Comparison of ENCODE assay signal across 8 cellular contexts in the genomic region with DNA sequence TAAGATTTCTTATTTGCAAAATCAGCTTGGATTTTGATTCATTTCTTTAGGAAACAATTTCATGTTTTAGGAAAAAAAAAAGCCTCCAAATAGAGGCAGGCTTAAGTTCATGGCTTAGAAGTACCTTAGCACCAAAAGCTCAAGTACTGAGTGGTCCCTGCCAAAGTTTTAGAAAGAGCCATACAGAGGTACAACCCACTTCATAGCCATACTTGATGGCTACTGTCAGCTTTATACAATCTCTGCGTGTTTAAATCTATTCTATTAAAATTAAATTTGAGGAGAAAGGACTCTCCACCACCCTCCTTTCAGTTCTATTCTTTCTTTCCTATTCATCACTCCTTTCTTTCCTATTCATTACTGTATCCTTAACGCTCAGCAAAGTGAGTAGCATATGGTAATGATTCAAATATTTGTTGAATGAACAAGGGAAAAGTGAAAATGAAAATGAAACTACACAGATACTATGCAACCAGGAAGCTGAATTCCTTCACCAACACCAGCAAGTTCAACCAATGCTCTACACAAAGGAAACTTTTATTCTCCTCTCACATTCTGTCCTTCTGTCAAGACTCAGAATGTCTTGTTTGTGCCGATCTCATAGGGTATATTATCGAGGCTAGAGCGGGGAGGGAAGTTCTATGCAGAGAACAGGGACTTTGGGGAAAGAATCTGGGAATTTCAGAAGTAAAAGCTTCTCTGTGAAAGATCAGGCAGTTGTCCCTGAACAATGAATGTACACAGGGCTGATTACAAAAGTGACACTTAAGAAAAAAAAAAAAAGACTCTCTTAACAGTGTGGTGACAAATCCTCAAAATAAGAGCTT.
DNase-seq lines count a peak whose midpoint lies in the region; ATAC-seq and TF ChIP-seq lines count a peak whose summit lies in the region.

No MANE protein-coding gene starts in this region.

- peak overlapping the region; percentile 69 for H3K4me2 ChIP-seq in DND-41 (ENCODE audit: insufficient read depth, low read length)

- no peaks in the 10 kb centered on the region for H3K79me2 ChIP-seq in DND-41 (ENCODE audit: insufficient read depth, low read length)

- H3K4me1 ChIP-seq in DND-41 (ENCODE audit: insufficient read depth, low read length) (peaks cover 18% of the 10 kb centered on the region), ovary (ENCODE audit: insufficient read depth) (peaks cover 8% of the 10 kb centered on the region)

- H3K9me3 ChIP-seq in DND-41 (ENCODE audit: insufficient read depth, low read length, severe bottlenecking) (no peaks in the 10 kb centered on the region), ovary (no peaks in the 10 kb centered on the region)

- intact Hi-C loops in ovary (cut with DNase I) = no loop called here

- no peak for TF ChIP-seq EP300 in ovary (IDR thresholded peaks at IDR 0.05)

- 72 to 78% (median 73%) methylated on average over 5 of the region's 5 CpGs for WGBS in ovary, 3 donors

- peak overlapping the region; percentile 96 for H2AFZ ChIP-seq in DND-41 (ENCODE audit: low read depth, low read length)

- peak overlapping the region; percentile 62 for H3K9ac ChIP-seq in DND-41 (ENCODE audit: low read depth, low read length)

- TF ChIP-seq CTCF in DND-41 (IDR thresholded peaks at IDR 0.05; ENCODE audit: borderline replicate concordance, extremely low read depth, low read length, poor library complexity, severe bottlenecking) (no peak), epithelial cell of proximal tubule (conservative IDR thresholded peaks at IDR 0.05; ENCODE audit: low read depth, low read length) (no peak), ovary (IDR thresholded peaks at IDR 0.05) (no peak)

- H3K27ac ChIP-seq in DND-41 (ENCODE audit: low read length) = peak overlapping the region; percentile 96
- no peak overlapping the region for H3K27ac ChIP-seq in ovary

- H4K20me1 ChIP-seq in DND-41 (ENCODE audit: insufficient read depth, low read length) = no peaks in the 10 kb centered on the region

- H3K27me3 ChIP-seq in DND-41 (ENCODE audit: insufficient read depth, low read length, poor library complexity) (no peaks in the 10 kb centered on the region), ovary (no peaks in the 10 kb centered on the region)

- ATAC-seq in DND-41 (ENCODE audit: insufficient read depth, low read depth) (peak; percentile 93), HG02678 (IDR thresholded peaks at IDR 0.05; ENCODE audit: unreplicated experiment) (peak; percentile 71)

- DNase-seq in DND-41 (peak; percentile 33), SIG-M5 (lab: John Stamatoyannopoulos, UW) (peak; percentile 22), epithelial cell of proximal tubule (ENCODE audit: low read depth) (peak; percentile 44), ovary (no peak), middle frontal gyrus (ENCODE audit: extremely low spot score, low spot score) (no peak)
- DNase-seq in activated CD4-positive, alpha-beta T cell treated with anti-CD3 and anti-CD28 coated beads, Interleukin-2, amount 50 U/mL, for 1 hour = no peak
- no peak for DNase-seq in stimulated activated CD4-positive, alpha-beta T cell treated with anti-CD3 and anti-CD28 coated beads, Interleukin-2, amount 100 ng/mL, for 48 hours

- H3K36me3 ChIP-seq in DND-41 (ENCODE audit: insufficient read depth, low read length) (no peaks in the 10 kb centered on the region), ovary (no peaks in the 10 kb centered on the region)

- no peak for TF ChIP-seq POLR2A in ovary (IDR thresholded peaks at IDR 0.05)

- H3K4me3 ChIP-seq in DND-41 (ENCODE audit: low read depth in 1 of 2, low read length in 2 of 2) (peak overlapping the region; percentile 18 to 56; a peak in 3 of 4 replicates), epithelial cell of proximal tubule (ENCODE audit: low read depth, low read length) (peak overlapping the region; percentile 55), ovary (peak overlapping the region; percentile 13)

Comparison
In these comparisons a context has a peak if more than half of its experiments do, and no peak if none do; other contexts are left out.
1. DNase-seq: peak in DND-41 (single experiment), SIG-M5 (single experiment) and epithelial cell of proximal tubule (single experiment); none in ovary (0 of 5), middle frontal gyrus (single experiment), activated CD4-positive, alpha-beta T cell treated with anti-CD3 and anti-CD28 coated beads, Interleukin-2, amount 50 U/mL, for 1 hour (single experiment) and stimulated activated CD4-positive, alpha-beta T cell treated with anti-CD3 and anti-CD28 coated beads, Interleukin-2, amount 100 ng/mL, for 48 hours (0 of 2).
2. Peak in every context shown above with its lines, with median percentiles within 50 percentile points of each other: H3K4me3 ChIP-seq.